In genomic region chr7:48299580-48300169, GRCh38 we compare ENCODE assay signal across 8 cellular contexts.
DNase-seq lines count a peak whose midpoint lies in the region; ATAC-seq, FAIRE-seq and TF ChIP-seq lines count a peak whose summit lies in the region.

No MANE protein-coding gene starts in this region.

- no peak for FAIRE-seq in GM12878 (lab: Jason Lieb, UNC)

- no peak overlapping the region for H2AFZ ChIP-seq in GM12878 (ENCODE audit: control insufficient read depth, low read depth, low read length)

- DNase-seq in GM10248 (ENCODE audit: extremely low spot score) (peak; percentile 55), HK-2 (ENCODE audit: unreplicated experiment) (peak; percentile 31), NOMO-1 treated with dmso at 0.1 percent for 144 hours (lab: John Stamatoyannopoulos, UW; ENCODE audit: unreplicated experiment) (peak; percentile 15), GM12878 (ENCODE audit: low read depth, low spot score) (peak; percentile 17), iPS DF 6.9 (ENCODE audit: low read depth, low spot score) (peak; percentile 13), T-helper 17 cell (no peak)
- DNase-seq in stimulated activated CD4-positive, alpha-beta T cell treated with anti-CD3 and anti-CD28 coated beads, Interleukin-12 subunit alpha, Interleukin-12 subunit beta, amount 100 ng/mL, for 4 hours: peak; percentile 7

- H3K36me3 ChIP-seq in GM12878 (ENCODE audit: control insufficient read depth in 2 of 2, insufficient read depth in 2 of 2, low read length in 1 of 2) (no peaks in the 10 kb centered on the region), iPS DF 6.9 (ENCODE audit: control insufficient read depth, insufficient read depth, low read length) (no peaks in the 10 kb centered on the region; the same call in 1 of the 2 replicates)

- no peak overlapping the region for H3K27ac ChIP-seq in GM12878 (ENCODE audit: control insufficient read depth, insufficient read depth)
- no peak overlapping the region for H3K27ac ChIP-seq in iPS DF 6.9 (ENCODE audit: low read length)

- no peak for TF ChIP-seq EP300 in GM12878 (IDR thresholded peaks at IDR 0.05; ENCODE audit: borderline replicate concordance in 1 of 2, control insufficient read depth in 1 of 2, low read depth in 2 of 2, low read length in 2 of 2)

- no peaks in the 10 kb centered on the region for H3K4me1 Mint-ChIP-seq in T-helper 17 cell

- POLR2A ChIA-PET in GM10248 (lab: Yijun Ruan, JAX): no interaction called here
- POLR2A ChIA-PET in GM12878 (lab: Charles Lee): no interaction called here

- in situ Hi-C loops in GM12878 (cut with MboI): loop anchor here (10.0 kb wide), 1 partner anchor 1555 kb away; no protein-coding TSS in a partner anchor

- 8% methylated on average over 4 of the region's 4 CpGs for WGBS in GM12878 (ENCODE audit: insufficient coverage, insufficient replicate concordance, low lambda C conversion rate, missing lambda C conversion rate)
- WGBS in iPS DF 6.9 (ENCODE audit: insufficient coverage, insufficient read length): no CpG with 5 or more reads among the region's 4 CpGs

- CTCF ChIA-PET in GM10248 (lab: Yijun Ruan, JAX) (interaction anchor here (0.7 to 2.6 kb wide), 22 partner anchors 8 to 1546 kb away, joined by 3 to 24 read pairs (median 4); no protein-coding TSS in a partner anchor), GM12878 (lab: Yijun Ruan, JAX) (interaction anchor here (0.7 to 2.3 kb wide), 17 partner anchors 10 to 1552 kb away, joined by 3 to 13 read pairs (median 3); no protein-coding TSS in a partner anchor)

- H3K9me3 ChIP-seq in GM12878 (replicated peaks; ENCODE audit: control insufficient read depth, insufficient read depth, low read length) (no peaks in the 10 kb centered on the region), iPS DF 6.9 (ENCODE audit: control insufficient read depth, insufficient read depth, low read length) (no peaks in the 10 kb centered on the region), T-helper 17 cell (ENCODE audit: control insufficient read depth, low read length, poor library complexity, severe bottlenecking) (no peaks in the 10 kb centered on the region)

- H3K79me2 ChIP-seq in GM12878 (ENCODE audit: control insufficient read depth, insufficient read depth, low read length): no peaks in the 10 kb centered on the region

- no peak for TF ChIP-seq POLR2A in GM12878 (IDR thresholded peaks at IDR 0.05; ENCODE audit: low read depth, low read length)

- ATAC-seq in GM21447 (IDR thresholded peaks at IDR 0.05; ENCODE audit: unreplicated experiment) (peak; percentile 97), GM12878 (peak; percentile 99), T-helper 17 cell (no peak)

- SMC1A ChIA-PET in GM12878 (lab: Charles Lee; ENCODE audit: uncharacterized antibody, unreplicated experiment): interaction anchor here (1.0 to 1.8 kb wide), 3 partner anchors 12 to 1491 kb away, joined by 3 to 4 read pairs (median 4); no protein-coding TSS in a partner anchor

- no peaks in the 10 kb centered on the region for H4K20me1 ChIP-seq in GM12878 (ENCODE audit: control insufficient read depth, insufficient read depth)

- H3K36me3 Mint-ChIP-seq in T-helper 17 cell (ENCODE audit: low read depth): no peaks in the 10 kb centered on the region

- H3K27me3 Mint-ChIP-seq in T-helper 17 cell: peaks cover 34% of the 10 kb centered on the region

- peak; percentile 77 for TF ChIP-seq CTCF in GM10248 (IDR thresholded peaks at IDR 0.05; ENCODE audit: control extremely low read depth, extremely low read depth, low read depth, missing control alignments)
- peak; percentile 66 to 76 (median 74) for TF ChIP-seq CTCF in GM12878 (IDR thresholded peaks at IDR 0.05 in 2 of 3, conservative IDR thresholded peaks at IDR 0.05 in 1 of 3; ENCODE audit: control insufficient read depth in 2 of 3, extremely low read depth in 1 of 3, insufficient read depth in 1 of 3, low read depth in 3 of 3, low read length in 3 of 3)

- BruUV-seq in GM12878 (replicated peaks; lab: Mats Ljungman, UMichigan): no TSS peak

- no peak overlapping the region for H3K4me3 Mint-ChIP-seq in T-helper 17 cell

- no peak overlapping the region for H3K9ac ChIP-seq in GM12878 (ENCODE audit: control insufficient read depth, insufficient read depth, low read length)

- H3K4me1 ChIP-seq in GM12878 (ENCODE audit: control insufficient read depth, insufficient read depth, low read length) (peaks cover 5% of the 10 kb centered on the region; the same call in 1 of the 2 replicates), iPS DF 6.9 (ENCODE audit: control insufficient read depth, insufficient read depth, low read length) (peaks cover 3% of the 10 kb centered on the region; the same call in 1 of the 2 replicates)

- peak; percentile 89 for TF ChIP-seq RAD21 in GM12878 (IDR thresholded peaks at IDR 0.05; ENCODE audit: insufficient read depth, low read depth, low read length)

- no peak overlapping the region for H3K4me2 ChIP-seq in GM12878 (ENCODE audit: control insufficient read depth, insufficient read depth)

- intact Hi-C loops in GM12878 (cut with micrococcal nuclease; ENCODE audit: unreplicated experiment): loop anchor here (1.0 to 5.0 kb wide), 2 partner anchors 868 to 1553 kb away; no protein-coding TSS in a partner anchor

- no peaks in the 10 kb centered on the region for H3K27me3 ChIP-seq in GM12878 (replicated peaks in 1 of 2; ENCODE audit: control insufficient read depth in 2 of 2, insufficient read depth in 2 of 2, low read length in 1 of 2)
- H3K27me3 ChIP-seq in iPS DF 6.9 (ENCODE audit: control insufficient read depth, insufficient read depth, low read length): no peaks in the 10 kb centered on the region; the same call in 1 of the 2 replicates

- RAD21 ChIA-PET in GM12878 (lab: Charles Lee; ENCODE audit: unreplicated experiment): no interaction called here

- H3K4me3 ChIP-seq in GM12878: no peak overlapping the region
- no peak overlapping the region for H3K4me3 ChIP-seq in iPS DF 6.9 (ENCODE audit: low read length)

- no peak overlapping the region for H3K27ac Mint-ChIP-seq in T-helper 17 cell

TF ChIP-seq in GM12878, 131 proteins besides CTCF, POLR2A, EP300 and RAD21:
- TF ChIP-seq CBFB (IDR thresholded peaks at IDR 0.05; ENCODE audit: low read depth): 0 out of 2 replicates have a peak, but pooled peaks have one; percentile 43
- peak; percentile 56 for TF ChIP-seq RUNX3 (IDR thresholded peaks at IDR 0.05; ENCODE audit: low read length)
- TF ChIP-seq SMC3 (IDR thresholded peaks at IDR 0.05; ENCODE audit: borderline replicate concordance, low read length): peak; percentile 67
- TF ChIP-seq, protein P1, sequence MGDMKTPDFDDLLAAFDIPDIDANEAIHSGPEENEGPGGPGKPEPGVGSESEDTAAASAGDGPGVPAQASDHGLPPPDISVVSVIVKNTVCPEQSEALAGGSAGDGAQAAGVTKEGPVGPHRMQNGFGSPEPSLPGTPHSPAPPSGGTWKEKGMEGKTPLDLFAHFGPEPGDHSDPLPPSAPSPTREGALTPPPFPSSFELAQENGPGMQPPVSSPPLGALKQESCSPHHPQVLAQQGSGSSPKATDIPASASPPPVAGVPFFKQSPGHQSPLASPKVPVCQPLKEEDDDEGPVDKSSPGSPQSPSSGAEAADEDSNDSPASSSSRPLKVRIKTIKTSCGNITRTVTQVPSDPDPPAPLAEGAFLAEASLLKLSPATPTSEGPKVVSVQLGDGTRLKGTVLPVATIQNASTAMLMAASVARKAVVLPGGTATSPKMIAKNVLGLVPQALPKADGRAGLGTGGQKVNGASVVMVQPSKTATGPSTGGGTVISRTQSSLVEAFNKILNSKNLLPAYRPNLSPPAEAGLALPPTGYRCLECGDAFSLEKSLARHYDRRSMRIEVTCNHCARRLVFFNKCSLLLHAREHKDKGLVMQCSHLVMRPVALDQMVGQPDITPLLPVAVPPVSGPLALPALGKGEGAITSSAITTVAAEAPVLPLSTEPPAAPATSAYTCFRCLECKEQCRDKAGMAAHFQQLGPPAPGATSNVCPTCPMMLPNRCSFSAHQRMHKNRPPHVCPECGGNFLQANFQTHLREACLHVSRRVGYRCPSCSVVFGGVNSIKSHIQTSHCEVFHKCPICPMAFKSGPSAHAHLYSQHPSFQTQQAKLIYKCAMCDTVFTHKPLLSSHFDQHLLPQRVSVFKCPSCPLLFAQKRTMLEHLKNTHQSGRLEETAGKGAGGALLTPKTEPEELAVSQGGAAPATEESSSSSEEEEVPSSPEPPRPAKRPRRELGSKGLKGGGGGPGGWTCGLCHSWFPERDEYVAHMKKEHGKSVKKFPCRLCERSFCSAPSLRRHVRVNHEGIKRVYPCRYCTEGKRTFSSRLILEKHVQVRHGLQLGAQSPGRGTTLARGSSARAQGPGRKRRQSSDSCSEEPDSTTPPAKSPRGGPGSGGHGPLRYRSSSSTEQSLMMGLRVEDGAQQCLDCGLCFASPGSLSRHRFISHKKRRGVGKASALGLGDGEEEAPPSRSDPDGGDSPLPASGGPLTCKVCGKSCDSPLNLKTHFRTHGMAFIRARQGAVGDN (IDR thresholded peaks at IDR 0.05): no peak

Comparison
In these comparisons a context has a peak if more than half of its experiments do, and no peak if none do; other contexts are left out.
1. DNase-seq: peak in GM10248 (single experiment), HK-2 (single experiment), NOMO-1 treated with dmso at 0.1 percent for 144 hours (single experiment), GM12878 (single experiment), iPS DF 6.9 (single experiment) and stimulated activated CD4-positive, alpha-beta T cell treated with anti-CD3 and anti-CD28 coated beads, Interleukin-12 subunit alpha, Interleukin-12 subunit beta, amount 100 ng/mL, for 4 hours (single experiment); none in T-helper 17 cell (0 of 3).